Comparison of ENCODE assay signal across 9 cellular contexts in the genomic region with DNA sequence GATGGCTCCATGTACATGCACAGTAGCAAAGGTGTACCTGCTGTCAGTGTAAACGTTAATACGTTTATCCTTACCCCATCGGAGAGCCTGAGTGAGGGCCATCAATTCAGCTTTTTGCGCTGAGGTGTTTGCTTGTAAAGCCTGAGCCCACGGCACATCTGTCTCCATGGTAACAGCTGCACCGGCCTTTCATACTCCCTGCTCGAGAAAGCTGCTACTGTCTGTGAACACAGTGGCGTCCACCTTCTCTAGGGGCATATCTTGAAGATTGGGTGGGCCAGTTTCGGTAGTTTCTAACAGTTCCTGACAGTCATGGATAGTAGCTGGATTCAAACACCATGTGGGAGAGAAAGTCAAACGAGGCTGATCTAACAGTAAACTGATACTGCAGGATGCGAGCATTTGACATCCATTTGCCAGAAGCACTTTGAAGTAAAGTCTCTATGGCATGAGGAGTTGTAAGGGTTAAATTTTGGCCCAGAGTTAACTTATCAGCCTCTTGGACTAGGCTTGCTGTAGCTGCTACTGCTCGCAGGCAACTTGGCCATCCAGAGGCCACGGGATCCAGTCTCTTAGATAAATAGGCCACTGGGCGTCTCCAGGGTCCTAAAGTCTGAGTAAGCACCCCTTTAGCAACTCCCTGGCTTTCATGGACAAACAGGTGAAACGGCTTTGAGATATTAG. TPM values are rescaled to one million over a fixed set of nuclear protein-coding genes. Genes with fewer than 3 reads are reported as not detected.
DNase-seq lines count a peak whose midpoint lies in the region; ATAC-seq and TF ChIP-seq lines count a peak whose summit lies in the region.
"Had no signal": no experiment of that assay in that cellular context is flagged by ENCODE, and none has a peak within 500 bp of the region (broad histone marks: within the 10 kb centered on the region; RNA-seq: fewer than 3 reads in every experiment).

No MANE protein-coding gene starts in this region.

- POLR2A ChIA-PET in SK-N-SH (lab: Yijun Ruan, JAX): no interaction called here

- H3K79me2 ChIP-seq in SK-N-SH (ENCODE audit: insufficient read depth): no peaks in the 10 kb centered on the region

- peak; percentile 78 for ATAC-seq in sciatic nerve
- ATAC-seq: activated T-helper 17 cell treated with anti-CD3 and anti-CD28 coated beads, Interleukin-2, amount 50 U/mL, for 72 hours had no signal

- H3K9ac ChIP-seq in HUES6 (ENCODE audit: low read length): no peak overlapping the region
- no peak overlapping the region for H3K9ac ChIP-seq in SK-N-SH

- H3K9me3 ChIP-seq in HUES6 (ENCODE audit: control insufficient read depth, insufficient read depth, low read depth, low read length) (no peaks in the 10 kb centered on the region), iPS-18c (ENCODE audit: control insufficient read depth, insufficient read depth, low read length) (no peaks in the 10 kb centered on the region), SK-N-SH (no peaks in the 10 kb centered on the region)

- H3K4me2 ChIP-seq in SK-N-SH: no peak overlapping the region

- H3K27ac ChIP-seq in HUES6 (ENCODE audit: low read depth, low read length) (no peak overlapping the region), VCaP (0 out of 2 replicates have a peak overlapping the region, but pooled peaks have one; percentile 12), SK-N-SH (ENCODE audit: low read depth in 2 of 2, low read length in 1 of 2) (no peak overlapping the region)

- no peaks in the 10 kb centered on the region for H4K20me1 ChIP-seq in SK-N-SH (ENCODE audit: insufficient read depth)

- H3K4me3 ChIP-seq in HUES6 (ENCODE audit: low read depth, low read length): peak overlapping the region; percentile 63; the same call in 1 of the 2 replicates
- peak overlapping the region; percentile 62; the same call in 1 of the 2 replicates for H3K4me3 ChIP-seq in iPS-18c (ENCODE audit: insufficient read depth, low read depth, low read length)
- no peak overlapping the region for H3K4me3 ChIP-seq in SK-N-SH (ENCODE audit: low read depth in 2 of 2, low read length in 1 of 2)

- no peak for TF ChIP-seq CTCF in VCaP (conservative IDR thresholded peaks at IDR 0.05)
- TF ChIP-seq CTCF in SK-N-SH (IDR thresholded peaks at IDR 0.05): no peak

- CTCF ChIA-PET in SK-N-SH (lab: Yijun Ruan, JAX): no interaction called here

- intact Hi-C loops in sciatic nerve (cut with DNase I): no loop called here

- DNase-seq in sciatic nerve (ENCODE audit: low spot score): no peak
- no peak for DNase-seq in epidermal melanocyte (ENCODE audit: insufficient read length, low spot score)
- no peak for DNase-seq in SK-N-SH
- DNase-seq in NCI-H82 (lab: John Stamatoyannopoulos, UW): no peak
- DNase-seq in GM03348 (ENCODE audit: low spot score): no peak

- peaks cover 16% of the 10 kb centered on the region for H3F3A ChIP-seq in SK-N-SH (replicated peaks; ENCODE audit: insufficient read depth)

- WGBS in SK-N-SH (ENCODE audit: low lambda C conversion rate): 88% methylated on average over 13 of the region's 15 CpGs

- no peaks in the 10 kb centered on the region for H3K9me2 ChIP-seq in SK-N-SH

- no peak for TF ChIP-seq RAD21 in SK-N-SH (IDR thresholded peaks at IDR 0.05; ENCODE audit: low read length)

- no peak overlapping the region for H2AFZ ChIP-seq in SK-N-SH (ENCODE audit: low read depth)

- no peak for TF ChIP-seq EP300 in SK-N-SH (IDR thresholded peaks at IDR 0.05; ENCODE audit: borderline replicate concordance in 1 of 2, low read depth in 1 of 2, low read length in 1 of 2)

- no peaks in the 10 kb centered on the region; the same call in 1 of the 2 replicates for H3K27me3 ChIP-seq in HUES6 (ENCODE audit: control insufficient read depth, insufficient read depth, low read length)
- H3K27me3 ChIP-seq in SK-N-SH (ENCODE audit: insufficient read depth): no peaks in the 10 kb centered on the region

- H3K36me3 ChIP-seq in HUES6 (ENCODE audit: control insufficient read depth, insufficient read depth, low read length): no peaks in the 10 kb centered on the region
- H3K36me3 ChIP-seq in SK-N-SH (replicated peaks in 1 of 2; ENCODE audit: control insufficient read depth in 1 of 2, insufficient read depth in 2 of 2, low read length in 1 of 2): no peaks in the 10 kb centered on the region

- H3K4me1 ChIP-seq in HUES6 (ENCODE audit: control insufficient read depth, insufficient read depth, low read length): peaks cover 14% of the 10 kb centered on the region
- peaks cover 3 to 6% of the 10 kb centered on the region in 2 experiments; a peak in 2 of 4 replicates for H3K4me1 ChIP-seq in SK-N-SH (ENCODE audit: control insufficient read depth in 1 of 2, insufficient read depth in 2 of 2, low read depth in 1 of 2, low read length in 1 of 2)

TF ChIP-seq in SK-N-SH, 30 proteins besides CTCF, POLR2A, EP300 and RAD21 (continues in another document):
- TF ChIP-seq POLR2AphosphoS5 (IDR thresholded peaks at IDR 0.05; ENCODE audit: low read depth, low read length) (no peak), NFIC (IDR thresholded peaks at IDR 0.05; ENCODE audit: borderline replicate concordance) (no peak), EZH2phosphoT487 (IDR thresholded peaks at IDR 0.05; ENCODE audit: borderline replicate concordance, low read depth) (no peak), RFX5 (IDR thresholded peaks at IDR 0.05; ENCODE audit: low read length) (no peak), CHD2 (IDR thresholded peaks at IDR 0.05; ENCODE audit: low read length, partially characterized antibody) (no peak), FOXJ3 (CRISPR knock-in tag; IDR thresholded peaks at IDR 0.05) (no peak)
- TF ChIP-seq, protein P1, sequence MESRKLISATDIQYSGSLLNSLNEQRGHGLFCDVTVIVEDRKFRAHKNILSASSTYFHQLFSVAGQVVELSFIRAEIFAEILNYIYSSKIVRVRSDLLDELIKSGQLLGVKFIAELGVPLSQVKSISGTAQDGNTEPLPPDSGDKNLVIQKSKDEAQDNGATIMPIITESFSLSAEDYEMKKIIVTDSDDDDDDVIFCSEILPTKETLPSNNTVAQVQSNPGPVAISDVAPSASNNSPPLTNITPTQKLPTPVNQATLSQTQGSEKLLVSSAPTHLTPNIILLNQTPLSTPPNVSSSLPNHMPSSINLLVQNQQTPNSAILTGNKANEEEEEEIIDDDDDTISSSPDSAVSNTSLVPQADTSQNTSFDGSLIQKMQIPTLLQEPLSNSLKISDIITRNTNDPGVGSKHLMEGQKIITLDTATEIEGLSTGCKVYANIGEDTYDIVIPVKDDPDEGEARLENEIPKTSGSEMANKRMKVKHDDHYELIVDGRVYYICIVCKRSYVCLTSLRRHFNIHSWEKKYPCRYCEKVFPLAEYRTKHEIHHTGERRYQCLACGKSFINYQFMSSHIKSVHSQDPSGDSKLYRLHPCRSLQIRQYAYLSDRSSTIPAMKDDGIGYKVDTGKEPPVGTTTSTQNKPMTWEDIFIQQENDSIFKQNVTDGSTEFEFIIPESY (IDR thresholded peaks at IDR 0.05; ENCODE audit: borderline replicate concordance, low read depth): no peak
- TF ChIP-seq, protein P2, sequence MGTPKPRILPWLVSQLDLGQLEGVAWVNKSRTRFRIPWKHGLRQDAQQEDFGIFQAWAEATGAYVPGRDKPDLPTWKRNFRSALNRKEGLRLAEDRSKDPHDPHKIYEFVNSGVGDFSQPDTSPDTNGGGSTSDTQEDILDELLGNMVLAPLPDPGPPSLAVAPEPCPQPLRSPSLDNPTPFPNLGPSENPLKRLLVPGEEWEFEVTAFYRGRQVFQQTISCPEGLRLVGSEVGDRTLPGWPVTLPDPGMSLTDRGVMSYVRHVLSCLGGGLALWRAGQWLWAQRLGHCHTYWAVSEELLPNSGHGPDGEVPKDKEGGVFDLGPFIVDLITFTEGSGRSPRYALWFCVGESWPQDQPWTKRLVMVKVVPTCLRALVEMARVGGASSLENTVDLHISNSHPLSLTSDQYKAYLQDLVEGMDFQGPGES (IDR thresholded peaks at IDR 0.05; ENCODE audit: low read depth, low read length): no peak
- TF ChIP-seq, protein P3, sequence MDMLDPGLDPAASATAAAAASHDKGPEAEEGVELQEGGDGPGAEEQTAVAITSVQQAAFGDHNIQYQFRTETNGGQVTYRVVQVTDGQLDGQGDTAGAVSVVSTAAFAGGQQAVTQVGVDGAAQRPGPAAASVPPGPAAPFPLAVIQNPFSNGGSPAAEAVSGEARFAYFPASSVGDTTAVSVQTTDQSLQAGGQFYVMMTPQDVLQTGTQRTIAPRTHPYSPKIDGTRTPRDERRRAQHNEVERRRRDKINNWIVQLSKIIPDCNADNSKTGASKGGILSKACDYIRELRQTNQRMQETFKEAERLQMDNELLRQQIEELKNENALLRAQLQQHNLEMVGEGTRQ (IDR thresholded peaks at IDR 0.05; ENCODE audit: borderline replicate concordance, low read depth, low read length): no peak
- TF ChIP-seq, protein P4, sequence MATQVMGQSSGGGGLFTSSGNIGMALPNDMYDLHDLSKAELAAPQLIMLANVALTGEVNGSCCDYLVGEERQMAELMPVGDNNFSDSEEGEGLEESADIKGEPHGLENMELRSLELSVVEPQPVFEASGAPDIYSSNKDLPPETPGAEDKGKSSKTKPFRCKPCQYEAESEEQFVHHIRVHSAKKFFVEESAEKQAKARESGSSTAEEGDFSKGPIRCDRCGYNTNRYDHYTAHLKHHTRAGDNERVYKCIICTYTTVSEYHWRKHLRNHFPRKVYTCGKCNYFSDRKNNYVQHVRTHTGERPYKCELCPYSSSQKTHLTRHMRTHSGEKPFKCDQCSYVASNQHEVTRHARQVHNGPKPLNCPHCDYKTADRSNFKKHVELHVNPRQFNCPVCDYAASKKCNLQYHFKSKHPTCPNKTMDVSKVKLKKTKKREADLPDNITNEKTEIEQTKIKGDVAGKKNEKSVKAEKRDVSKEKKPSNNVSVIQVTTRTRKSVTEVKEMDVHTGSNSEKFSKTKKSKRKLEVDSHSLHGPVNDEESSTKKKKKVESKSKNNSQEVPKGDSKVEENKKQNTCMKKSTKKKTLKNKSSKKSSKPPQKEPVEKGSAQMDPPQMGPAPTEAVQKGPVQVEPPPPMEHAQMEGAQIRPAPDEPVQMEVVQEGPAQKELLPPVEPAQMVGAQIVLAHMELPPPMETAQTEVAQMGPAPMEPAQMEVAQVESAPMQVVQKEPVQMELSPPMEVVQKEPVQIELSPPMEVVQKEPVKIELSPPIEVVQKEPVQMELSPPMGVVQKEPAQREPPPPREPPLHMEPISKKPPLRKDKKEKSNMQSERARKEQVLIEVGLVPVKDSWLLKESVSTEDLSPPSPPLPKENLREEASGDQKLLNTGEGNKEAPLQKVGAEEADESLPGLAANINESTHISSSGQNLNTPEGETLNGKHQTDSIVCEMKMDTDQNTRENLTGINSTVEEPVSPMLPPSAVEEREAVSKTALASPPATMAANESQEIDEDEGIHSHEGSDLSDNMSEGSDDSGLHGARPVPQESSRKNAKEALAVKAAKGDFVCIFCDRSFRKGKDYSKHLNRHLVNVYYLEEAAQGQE (IDR thresholded peaks at IDR 0.05; ENCODE audit: low read depth, low read length): no peak

RNA-seq across cellular contexts. Expression of a gene that starts 21.0 kb away (rescaled TPM):
- total RNA-seq in sciatic nerve: 192 TPM
- polyA plus RNA-seq in SK-N-SH (2012; rRNA removed): 59.3 and 73.6 TPM in 2 replicates
- 50.7 and 65.7 TPM in 2 replicates for polyA plus RNA-seq in SK-N-SH (2012; cell fraction: cytosol; rRNA removed)
- polyA plus RNA-seq in SK-N-SH (2012; cell fraction: nucleus; rRNA removed): 47.4 and 71.1 TPM in 2 replicates

RNA-seq across cellular contexts. Expression of a gene that starts 27.3 kb away (rescaled TPM):
- 1.6 TPM for total RNA-seq in sciatic nerve
- 0.07 and 0.13 TPM in 2 replicates for polyA plus RNA-seq in SK-N-SH (2012; rRNA removed)
- polyA plus RNA-seq in SK-N-SH (2012; cell fraction: cytosol; rRNA removed): 0.14 and 0.21 TPM in 2 replicates
- polyA plus RNA-seq in SK-N-SH (2012; cell fraction: nucleus; rRNA removed): 0.23 and 0.63 TPM in 2 replicates
- total RNA-seq: activated T-helper 17 cell treated with anti-CD3 and anti-CD28 coated beads, Interleukin-2, amount 50 U/mL, for 72 hours had no signal

Comparison
In these comparisons a context has a peak if more than half of its experiments do, and no peak if none do; other contexts are left out.
1. H3K4me3 ChIP-seq: peak in HUES6 (single experiment) and iPS-18c (single experiment); none in SK-N-SH (0 of 2).